Comparison of ENCODE assay signal across 14 cellular contexts in genomic region chr6:83838727-83839126, GRCh38.
"Had no signal": no experiment of that assay in that cellular context is flagged by ENCODE, and none has a peak within 500 bp of the region (broad histone marks: within the 10 kb centered on the region; RNA-seq: fewer than 3 reads in every experiment).

No MANE protein-coding gene starts in this region.

- H3K27ac ChIP-seq: skin epidermis, VCaP had no signal

- ATAC-seq: activated CD8-positive, alpha-beta memory T cell treated with anti-CD3 and anti-CD28 coated beads, Interleukin-2, amount 10 ng/mL, durations not matched to agents 7 days and 5 days; T-cell had no signal

- DNase-seq: activated CD4-positive, alpha-beta T cell treated with anti-CD3 and anti-CD28 coated beads for 1 hour; activated CD4-positive, alpha-beta T cell treated with anti-CD3 and anti-CD28 coated beads, Interleukin-2, amount 50 U/mL, for 48 hours; activated CD8-positive, alpha-beta memory T cell treated with anti-CD3 and anti-CD28 coated beads, Interleukin-2, amount 10 ng/mL, durations not matched to agents 7 days and 5 days; activated naive CD4-positive, alpha-beta T cell treated with anti-CD3 and anti-CD28 coated beads, Interleukin-2, amount 10 ng/mL, durations not matched to agents 7 days and 5 days; activated T-cell treated with anti-CD3 and anti-CD28 coated beads, Interleukin-2, amount 50 U/mL, for 1 hour; nucleus accumbens; stimulated activated CD4-positive, alpha-beta T cell treated with anti-CD3 and anti-CD28 coated beads, Interleukin-15, amount 100 ng/mL, for 24 hours; stimulated activated CD4-positive, alpha-beta T cell treated with anti-CD3 and anti-CD28 coated beads, Interleukin-4, amount 100 ng/mL, for 24 hours; stimulated activated naive CD4-positive, alpha-beta T cell treated with Interleukin-2 at 50 U/mL for 16 hours; T-cell; T-helper 9 cell; trophoblast cell had no signal
